ENCODE assay signal across 25 cellular contexts in the genomic region with DNA sequence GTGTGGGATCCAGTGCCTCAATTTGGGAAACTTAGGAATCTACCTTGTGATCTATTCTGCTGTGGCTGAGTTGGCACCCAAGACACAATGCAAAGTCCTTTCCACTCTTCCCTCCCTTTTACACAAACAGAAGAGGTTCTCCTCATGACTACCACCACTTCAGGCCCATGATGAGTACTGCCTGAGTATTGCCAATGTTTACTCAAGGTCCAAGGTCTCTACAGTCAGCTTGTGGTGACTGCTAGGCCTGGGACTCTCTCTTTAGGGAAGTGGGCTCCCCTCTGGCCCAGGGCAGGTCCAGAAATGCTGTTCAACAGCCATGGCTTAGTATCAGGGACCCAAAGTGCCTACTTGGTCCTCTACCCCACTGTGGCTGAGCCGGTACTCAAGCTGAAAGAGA. TPM values are rescaled to one million over a fixed set of nuclear protein-coding genes. Genes with fewer than 3 reads are reported as not detected.
"Had no signal": no experiment of that assay in that cellular context is flagged by ENCODE, and none has a peak within 500 bp of the region (broad histone marks: within the 10 kb centered on the region; RNA-seq: fewer than 3 reads in every experiment).

No MANE protein-coding gene starts in this region.

- H3K36me3 ChIP-seq: gastrocnemius medialis, prostate gland, right atrium auricular region, sigmoid colon, stomach, thyroid gland, vagina had no signal

- H3K27ac ChIP-seq: dorsolateral prefrontal cortex, gastrocnemius medialis, prostate gland, right atrium auricular region, sigmoid colon, stomach, thyroid gland, vagina had no signal

- H3K4me1 ChIP-seq: gastrocnemius medialis, prostate gland, right atrium auricular region, sigmoid colon, stomach, thyroid gland, vagina had no signal

- FAIRE-seq: keratinocyte had no signal

- ATAC-seq: gastrocnemius medialis; natural killer cell treated with Interleukin-12 subunit alpha and Interleukin-12 subunit beta and Interleukin-15 and Interleukin-18, amount 100 ng/mL, for 72 hours; stimulated activated effector memory CD8-positive, alpha-beta T cell treated with anti-CD3 and anti-CD28 coated beads, Interleukin-12 subunit alpha, Interleukin-12 subunit beta, amount 100 ng/mL, for 72 hours had no signal

- H3K9me3 ChIP-seq: gastrocnemius medialis, prostate gland, right atrium auricular region, sigmoid colon, thyroid gland, vagina had no signal

- DNase-seq: dorsolateral prefrontal cortex; effector CD4-positive, alpha-beta T cell; gastrocnemius medialis; head of caudate nucleus; naive B cell; sigmoid colon; stimulated activated CD4-positive, alpha-beta T cell treated with anti-CD3 and anti-CD28 coated beads, Interleukin-2, amount 100 ng/mL, for 24 hours; stimulated activated CD4-positive, alpha-beta T cell treated with anti-CD3 and anti-CD28 coated beads, Interleukin-4, amount 100 ng/mL, for 24 hours; stimulated activated naive CD4-positive, alpha-beta T cell treated with Interleukin-2 at 50 U/mL for 16 hours; stomach; thyroid gland; trophoblast cell had no signal

- H3K27me3 ChIP-seq: dorsolateral prefrontal cortex, gastrocnemius medialis, right atrium auricular region, sigmoid colon, stomach, thyroid gland, vagina had no signal

- H3K4me3 ChIP-seq: dorsolateral prefrontal cortex, gastrocnemius medialis, lung, prostate gland, right atrium auricular region, sigmoid colon, stomach, thyroid gland, vagina had no signal

RNA-seq across cellular contexts. Expression of gene PEX5L, which starts 56.8 kb away (rescaled TPM):
- total RNA-seq: glomerular endothelial cell, liver, mononuclear cell, osteocyte, skeletal muscle tissue, vagina had no signal
- polyA plus RNA-seq: esophagus had no signal
